ENCODE assay signal across 7 cellular contexts in the genomic region with DNA sequence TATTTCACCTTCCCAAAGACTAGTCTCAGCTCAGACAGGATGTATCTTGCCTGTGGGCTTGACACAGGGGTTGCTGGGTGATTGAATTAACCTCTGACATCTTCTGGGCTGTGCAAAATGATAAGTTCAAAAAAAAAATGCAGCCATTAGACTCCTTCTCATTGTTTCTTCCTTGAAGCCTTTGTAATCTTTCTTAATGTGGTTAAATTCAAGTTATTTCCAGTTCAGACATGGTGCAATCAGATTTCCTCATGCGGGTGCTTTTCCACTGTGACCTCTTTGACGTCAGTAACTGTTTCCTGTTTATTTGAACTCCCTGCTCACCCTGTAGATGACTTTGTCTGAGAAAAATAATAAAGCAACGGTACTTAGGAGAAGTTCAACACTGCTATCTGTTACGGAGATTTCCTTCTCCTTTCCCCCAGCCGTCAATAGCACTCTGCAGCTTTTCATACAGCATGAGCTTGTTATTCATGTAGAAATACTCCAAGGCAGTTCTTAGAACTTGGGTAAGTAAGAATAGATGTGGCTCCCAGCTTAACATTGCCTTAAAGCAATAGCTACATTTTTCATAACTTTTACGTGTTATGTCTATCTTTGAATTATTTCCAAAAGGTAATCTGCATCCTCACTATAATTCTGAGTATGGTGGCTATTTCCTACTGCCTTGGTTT.
A peak's percentile ranks its signal among the peaks of the same experiment; 100 is the strongest.
DNase-seq lines count a peak whose midpoint lies in the region; ATAC-seq, FAIRE-seq and TF ChIP-seq lines count a peak whose summit lies in the region.

No MANE protein-coding gene starts in this region.

- H4K20me1 ChIP-seq in HepG2 (ENCODE audit: insufficient read depth, low read length), result no peaks in the 10 kb centered on the region
- H4K20me1 ChIP-seq in GM23338 (replicated peaks; ENCODE audit: insufficient read depth), result no peaks in the 10 kb centered on the region

- in situ Hi-C loops in HepG2 (cut with HindIII; ENCODE audit: extremely low pct_ligation_motif_present, low pct_unique_long_range_greater_than_20kb), result loop anchor here (10.0 kb wide), 1 partner anchor 58 kb away; no protein-coding TSS in a partner anchor

- FAIRE-seq in HepG2 (lab: Jason Lieb, UNC), result no peak

- H3K9me2 ChIP-seq in GM23338 (ENCODE audit: insufficient read depth), result no peaks in the 10 kb centered on the region

- H3K27me3 Mint-ChIP-seq in stimulated activated naive CD8-positive, alpha-beta T cell treated with anti-CD3 and anti-CD28 coated beads, Interleukin-15, Interleukin-2, amounts not matched to agents 100 ng/mL and 50 ng/mL, for 24 hours, result no peaks in the 10 kb centered on the region
- no peaks in the 10 kb centered on the region for H3K27me3 Mint-ChIP-seq in GM23338 (ENCODE audit: insufficient read depth, low read depth, poor library complexity)

- no peak overlapping the region for H2AFZ ChIP-seq in HepG2 (ENCODE audit: low read length)
- no peak overlapping the region for H2AFZ ChIP-seq in GM23338

- 65% methylated on average over 6 of the region's 6 CpGs for WGBS in HepG2 (ENCODE audit: low lambda C conversion rate)

- CTCF ChIA-PET in HepG2 (lab: Yijun Ruan, JAX; ENCODE audit: low intra/inter-chr PET ratio, low total read pairs), result no interaction called here

- POLR2A ChIA-PET in HepG2 (lab: Yijun Ruan, JAX), result interaction anchor here (1.4 to 1.6 kb wide), 2 partner anchors 77 to 82 kb away, joined by 3 to 5 read pairs; no protein-coding TSS in a partner anchor

- H3K9me3 ChIP-seq in HepG2 (ENCODE audit: low read length), result no peaks in the 10 kb centered on the region

- H3K4me2 ChIP-seq in HepG2 (ENCODE audit: low read depth, low read length) (no peak overlapping the region), GM23338 (no peak overlapping the region)

- H3K27me3 ChIP-seq in HepG2 (ENCODE audit: control insufficient read depth in 1 of 2, insufficient read depth in 2 of 2, low read length in 2 of 2) (no peaks in the 10 kb centered on the region), GM23338 (ENCODE audit: insufficient read depth) (no peaks in the 10 kb centered on the region)

- TF ChIP-seq RAD21 in HepG2 (CRISPR knock-in tag; IDR thresholded peaks at IDR 0.05), result no peak

- BruUV-seq in HepG2 (replicated peaks; lab: Mats Ljungman, UMichigan), result no TSS peak

- no peaks in the 10 kb centered on the region for H3K79me2 ChIP-seq in HepG2 (ENCODE audit: insufficient read depth, low read length)
- H3K79me2 ChIP-seq in GM23338 (replicated peaks; ENCODE audit: insufficient read depth), result no peaks in the 10 kb centered on the region

- H3F3A ChIP-seq in GM23338 (replicated peaks; ENCODE audit: low read depth), result no peaks in the 10 kb centered on the region

- peak in 1 of 2 experiments; percentile 17; a peak in 1 of 4 replicates for TF ChIP-seq EP300 in HepG2 (IDR thresholded peaks at IDR 0.05; ENCODE audit: low read depth in 2 of 2, low read length in 2 of 2)
- TF ChIP-seq EP300 in HepG2 (CRISPR knock-in tag; IDR thresholded peaks at IDR 0.05; ENCODE audit: borderline replicate concordance), result no peak

- TF ChIP-seq POLR2A in HepG2 (IDR thresholded peaks at IDR 0.05; ENCODE audit: insufficient read depth in 1 of 2, low read depth in 2 of 2, low read length in 2 of 2), result no peak

- H3K9ac ChIP-seq in HepG2 (ENCODE audit: insufficient read depth, low read depth, low read length), result no peak overlapping the region

- ATAC-seq in HepG2 (no peak), GM23338 (no peak)

- peak overlapping the region; percentile 99 for H3K27ac Mint-ChIP-seq in stimulated activated naive CD8-positive, alpha-beta T cell treated with anti-CD3 and anti-CD28 coated beads, Interleukin-15, Interleukin-2, amounts not matched to agents 100 ng/mL and 50 ng/mL, for 24 hours
- no peak overlapping the region for H3K27ac Mint-ChIP-seq in GM23338

- peaks cover 3% of the 10 kb centered on the region for H3K9me3 Mint-ChIP-seq in stimulated activated naive CD8-positive, alpha-beta T cell treated with anti-CD3 and anti-CD28 coated beads, Interleukin-15, Interleukin-2, amounts not matched to agents 100 ng/mL and 50 ng/mL, for 24 hours
- H3K9me3 Mint-ChIP-seq in GM23338, result no peaks in the 10 kb centered on the region

- TF ChIP-seq CTCF in HepG2 (CRISPR knock-in tag; IDR thresholded peaks at IDR 0.05), result no peak
- TF ChIP-seq CTCF in GM23338 (conservative IDR thresholded peaks at IDR 0.05; ENCODE audit: low read depth in 2 of 2), result no peak

- H3K36me3 Mint-ChIP-seq in stimulated activated naive CD8-positive, alpha-beta T cell treated with anti-CD3 and anti-CD28 coated beads, Interleukin-15, Interleukin-2, amounts not matched to agents 100 ng/mL and 50 ng/mL, for 24 hours (ENCODE audit: low read depth), result peaks cover 64% of the 10 kb centered on the region
- H3K36me3 Mint-ChIP-seq in GM23338 (ENCODE audit: low read depth), result no peaks in the 10 kb centered on the region

- H3K4me1 ChIP-seq in HepG2 (ENCODE audit: insufficient read depth, low read length) (peaks cover 35% of the 10 kb centered on the region), GM23338 (ENCODE audit: insufficient read depth) (peaks cover 11% of the 10 kb centered on the region)

- DNase-seq in HCEC 1CT (peak; percentile 99), T follicular helper cell (ENCODE audit: low read depth) (peak; percentile 65), brain pericyte (ENCODE audit: low read depth, low spot score) (peak; percentile 89), HepG2 (ENCODE audit: low spot score) (no peak), GM23338 (ENCODE audit: low spot score) (no peak), NCI-H2029 (lab: John Stamatoyannopoulos, UW) (no peak)

- intact Hi-C loops in HepG2 (cut with micrococcal nuclease; ENCODE audit: unreplicated experiment), result no loop called here

- H3K27ac ChIP-seq in HepG2 (ENCODE audit: extremely low read length, insufficient read depth, low read length) (no peak overlapping the region), GM23338 (ENCODE audit: low read depth) (no peak overlapping the region)

- peak overlapping the region; percentile 81 for H3K4me3 Mint-ChIP-seq in stimulated activated naive CD8-positive, alpha-beta T cell treated with anti-CD3 and anti-CD28 coated beads, Interleukin-15, Interleukin-2, amounts not matched to agents 100 ng/mL and 50 ng/mL, for 24 hours
- no peak overlapping the region for H3K4me3 Mint-ChIP-seq in GM23338

- H3K36me3 ChIP-seq in HepG2 (replicated peaks in 1 of 2; ENCODE audit: control insufficient read depth in 1 of 2, insufficient read depth in 2 of 2, low read length in 2 of 2), result no peaks in the 10 kb centered on the region
- no peaks in the 10 kb centered on the region for H3K36me3 ChIP-seq in GM23338 (ENCODE audit: insufficient read depth)

- H3K4me1 Mint-ChIP-seq in stimulated activated naive CD8-positive, alpha-beta T cell treated with anti-CD3 and anti-CD28 coated beads, Interleukin-15, Interleukin-2, amounts not matched to agents 100 ng/mL and 50 ng/mL, for 24 hours (ENCODE audit: low read depth), result peaks cover 98% of the 10 kb centered on the region
- H3K4me1 Mint-ChIP-seq in GM23338, result peaks cover 30% of the 10 kb centered on the region

- H3K4me3 ChIP-seq in HepG2 (replicated peaks in 1 of 3; ENCODE audit: insufficient read depth in 1 of 3, low read depth in 2 of 3, low read length in 3 of 3) (no peak overlapping the region), GM23338 (no peak overlapping the region)

TF ChIP-seq in HepG2, 621 proteins besides CTCF, POLR2A, EP300 and RAD21:
- TF ChIP-seq GABPA (IDR thresholded peaks at IDR 0.05; ENCODE audit: low read depth, low read length) (no peak), GABPA (CRISPR knock-in tag; IDR thresholded peaks at IDR 0.05; ENCODE audit: low read depth) (peak; percentile 49; the same call in 1 of the 2 replicates), ZNF3 (CRISPR knock-in tag; IDR thresholded peaks at IDR 0.05) (no peak), ATF1 (CRISPR knock-in tag; IDR thresholded peaks at IDR 0.05) (0 out of 2 replicates have a peak, but pooled peaks have one; percentile 23), ZNF143 (CRISPR knock-in tag; IDR thresholded peaks at IDR 0.05) (no peak)

TF ChIP-seq in GM23338, 12 proteins besides CTCF, POLR2A, EP300 and RAD21:
- no peak for TF ChIP-seq STAT1 (IDR thresholded peaks at IDR 0.05; ENCODE audit: unreplicated experiment)
- TF ChIP-seq NANOG (IDR thresholded peaks at IDR 0.05; ENCODE audit: borderline replicate concordance), result no peak
- TF ChIP-seq POLR2AphosphoS5 (IDR thresholded peaks at IDR 0.05; ENCODE audit: low read depth), result no peak
- TF ChIP-seq JUNB (IDR thresholded peaks at IDR 0.05; ENCODE audit: unreplicated experiment), result no peak
- TF ChIP-seq ZNF114 (CRISPR knock-in tag; IDR thresholded peaks at IDR 0.05), result no peak
- TF ChIP-seq, protein P1, sequence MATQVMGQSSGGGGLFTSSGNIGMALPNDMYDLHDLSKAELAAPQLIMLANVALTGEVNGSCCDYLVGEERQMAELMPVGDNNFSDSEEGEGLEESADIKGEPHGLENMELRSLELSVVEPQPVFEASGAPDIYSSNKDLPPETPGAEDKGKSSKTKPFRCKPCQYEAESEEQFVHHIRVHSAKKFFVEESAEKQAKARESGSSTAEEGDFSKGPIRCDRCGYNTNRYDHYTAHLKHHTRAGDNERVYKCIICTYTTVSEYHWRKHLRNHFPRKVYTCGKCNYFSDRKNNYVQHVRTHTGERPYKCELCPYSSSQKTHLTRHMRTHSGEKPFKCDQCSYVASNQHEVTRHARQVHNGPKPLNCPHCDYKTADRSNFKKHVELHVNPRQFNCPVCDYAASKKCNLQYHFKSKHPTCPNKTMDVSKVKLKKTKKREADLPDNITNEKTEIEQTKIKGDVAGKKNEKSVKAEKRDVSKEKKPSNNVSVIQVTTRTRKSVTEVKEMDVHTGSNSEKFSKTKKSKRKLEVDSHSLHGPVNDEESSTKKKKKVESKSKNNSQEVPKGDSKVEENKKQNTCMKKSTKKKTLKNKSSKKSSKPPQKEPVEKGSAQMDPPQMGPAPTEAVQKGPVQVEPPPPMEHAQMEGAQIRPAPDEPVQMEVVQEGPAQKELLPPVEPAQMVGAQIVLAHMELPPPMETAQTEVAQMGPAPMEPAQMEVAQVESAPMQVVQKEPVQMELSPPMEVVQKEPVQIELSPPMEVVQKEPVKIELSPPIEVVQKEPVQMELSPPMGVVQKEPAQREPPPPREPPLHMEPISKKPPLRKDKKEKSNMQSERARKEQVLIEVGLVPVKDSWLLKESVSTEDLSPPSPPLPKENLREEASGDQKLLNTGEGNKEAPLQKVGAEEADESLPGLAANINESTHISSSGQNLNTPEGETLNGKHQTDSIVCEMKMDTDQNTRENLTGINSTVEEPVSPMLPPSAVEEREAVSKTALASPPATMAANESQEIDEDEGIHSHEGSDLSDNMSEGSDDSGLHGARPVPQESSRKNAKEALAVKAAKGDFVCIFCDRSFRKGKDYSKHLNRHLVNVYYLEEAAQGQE (IDR thresholded peaks at IDR 0.05; ENCODE audit: unreplicated experiment), result no peak
TF ChIP-seq in GM23338: peak in this region for 0.

Comparison
In these comparisons a context has a peak if more than half of its experiments do, and no peak if none do; other contexts are left out.
1. DNase-seq: peak in HCEC 1CT (single experiment), T follicular helper cell (single experiment) and brain pericyte (single experiment); none in HepG2 (single experiment), GM23338 (single experiment) and NCI-H2029 (single experiment).